16 cellular contexts compared by ENCODE assay signal in the genomic region with DNA sequence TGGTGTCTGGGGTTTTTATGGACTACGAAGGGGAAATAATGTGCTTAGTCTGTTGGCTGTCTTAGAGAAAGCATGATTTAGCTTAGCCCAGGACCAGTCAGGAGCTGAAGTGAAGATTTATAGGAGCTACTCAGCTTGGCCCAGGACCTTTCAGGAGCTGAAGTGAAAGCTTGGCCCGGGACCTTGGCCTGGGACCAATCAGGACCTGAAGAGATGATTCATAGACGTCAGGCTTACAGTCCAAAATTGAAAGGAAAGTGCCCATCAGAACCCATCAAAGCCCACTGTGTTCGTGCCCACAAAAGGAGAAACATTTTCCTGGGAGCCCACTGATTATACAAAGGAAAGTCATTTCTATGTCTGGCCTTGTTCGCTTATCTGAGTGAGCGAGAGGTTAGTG. TPM values are rescaled to one million over a fixed set of nuclear protein-coding genes. Genes with fewer than 3 reads are reported as not detected.
A peak's percentile ranks its signal among the peaks of the same experiment; 100 is the strongest.
DNase-seq lines count a peak whose midpoint lies in the region; ATAC-seq and TF ChIP-seq lines count a peak whose summit lies in the region.
"Had no signal": no experiment of that assay in that cellular context is flagged by ENCODE, and none has a peak within 500 bp of the region (broad histone marks: within the 10 kb centered on the region; RNA-seq: fewer than 3 reads in every experiment).

No MANE protein-coding gene starts in this region.

- TF ChIP-seq CTCF in fibroblast of pulmonary artery (IDR thresholded peaks at IDR 0.05; ENCODE audit: low read length, missing control alignments) (no peak), suprapubic skin (IDR thresholded peaks at IDR 0.05) (no peak)

- DNase-seq in ELR (ENCODE audit: low read depth) (peak; percentile 17), SK-N-MC (ENCODE audit: low read depth, low spot score) (no peak), fibroblast of pulmonary artery (ENCODE audit: low read depth) (peak; percentile 49), suprapubic skin (ENCODE audit: low spot score in 2 of 2) (no peak), NCI-H345 treated with DMSO at 0.1 percent for 48 hours (lab: John Stamatoyannopoulos, UW; ENCODE audit: unreplicated experiment) (no peak)
- DNase-seq: activated CD8-positive, alpha-beta T cell treated with anti-CD3 and anti-CD28 coated beads, Interleukin-2, amount 10 ng/mL, durations not matched to agents 7 days and 5 days; activated effector memory CD4-positive, alpha-beta T cell treated with anti-CD3 and anti-CD28 coated beads, Interleukin-2, amount 50 U/mL, for 16 hours; brain microvascular endothelial cell; CD8-positive, alpha-beta memory T cell; NCI-H2171; posterior cingulate gyrus; testis had no signal

- H3K27ac ChIP-seq in SK-N-MC, result peak overlapping the region; percentile 55
- peak overlapping the region; percentile 22 for H3K27ac ChIP-seq in suprapubic skin
- H3K27ac ChIP-seq: brain microvascular endothelial cell, testis, VCaP had no signal

- H3K9me3 ChIP-seq in SK-N-MC (ENCODE audit: low read depth, low read length) (peaks cover 10% of the 10 kb centered on the region; the same call in 1 of the 2 replicates), suprapubic skin (peaks cover 5% of the 10 kb centered on the region)
- H3K9me3 ChIP-seq: gastrocnemius medialis, testis had no signal

- H3K36me3 ChIP-seq in SK-N-MC (ENCODE audit: insufficient read depth, low read length) (no peaks in the 10 kb centered on the region; the same call in 1 of the 2 replicates), suprapubic skin (no peaks in the 10 kb centered on the region)
- H3K36me3 ChIP-seq: brain microvascular endothelial cell, gastrocnemius medialis had no signal

- H3K27me3 ChIP-seq in suprapubic skin, result no peaks in the 10 kb centered on the region
- H3K27me3 ChIP-seq: brain microvascular endothelial cell, testis had no signal

- H3K9ac ChIP-seq in SK-N-MC (ENCODE audit: insufficient read length), result no peak overlapping the region

- no peak for TF ChIP-seq EP300 in suprapubic skin (IDR thresholded peaks at IDR 0.05)

- TF ChIP-seq POLR2A in suprapubic skin (IDR thresholded peaks at IDR 0.05), result no peak

- peaks cover 27% of the 10 kb centered on the region for H3K4me1 ChIP-seq in suprapubic skin
- H3K4me1 ChIP-seq: testis had no signal

- no peak for ATAC-seq in GM19351 (IDR thresholded peaks at IDR 0.05; ENCODE audit: unreplicated experiment)
- ATAC-seq in esophagus mucosa, result no peak
- ATAC-seq: activated CD8-positive, alpha-beta T cell treated with anti-CD3 and anti-CD28 coated beads, Interleukin-2, amount 10 ng/mL, durations not matched to agents 7 days and 5 days had no signal

- no peak overlapping the region for H3K4me3 ChIP-seq in SK-N-MC
- no peak overlapping the region for H3K4me3 ChIP-seq in fibroblast of pulmonary artery (replicated peaks; ENCODE audit: low read depth, low read length)
- no peak overlapping the region for H3K4me3 ChIP-seq in suprapubic skin
- H3K4me3 ChIP-seq: gastrocnemius medialis, testis had no signal

- 52% methylated on average over 6 of the region's 6 CpGs for WGBS in suprapubic skin

RNA-seq across cellular contexts. Expression of a gene that starts 35.6 kb away (rescaled TPM):
- total RNA-seq in suprapubic skin (10 to 100 TPM; 11.7 to 31.6 (median 24.1) TPM), esophagus mucosa (16.7 TPM)

RNA-seq across cellular contexts. Expression of a gene that starts 42.9 kb away (rescaled TPM):
- total RNA-seq in suprapubic skin (100 to 1,000 TPM in 1 of 4 donors, 10 to 100 TPM in 3; 56.0 to 106 (median 80.1) TPM), esophagus mucosa (40.3 TPM)

RNA-seq across cellular contexts. Expression of a gene that starts 43.2 kb away (rescaled TPM):
- total RNA-seq in suprapubic skin (100 to 1,000 TPM; 151 to 249 (median 187) TPM), esophagus mucosa (69.7 TPM)

Comparison
In these comparisons a context has a peak if more than half of its experiments do, and no peak if none do; other contexts are left out.
1. DNase-seq: peak in ELR (single experiment) and fibroblast of pulmonary artery (single experiment); none in SK-N-MC (single experiment), suprapubic skin (0 of 2) and NCI-H345 treated with DMSO at 0.1 percent for 48 hours (single experiment).